22 cellular contexts compared by ENCODE assay signal in genomic region chr1:232991238-232991637, GRCh38. TPM values are rescaled to one million over a fixed set of nuclear protein-coding genes. Genes with fewer than 3 reads are reported as not detected.
DNase-seq lines count a peak whose midpoint lies in the region; ATAC-seq and TF ChIP-seq lines count a peak whose summit lies in the region.
"Had no signal": no experiment of that assay in that cellular context is flagged by ENCODE, and none has a peak within 500 bp of the region (broad histone marks: within the 10 kb centered on the region; RNA-seq: fewer than 3 reads in every experiment).

No MANE protein-coding gene starts in this region.

- peaks cover 17% of the 10 kb centered on the region for H3K9me3 Mint-ChIP-seq in activated T-cell treated with anti-CD3 and anti-CD28 coated beads, Interleukin-2, amount 50 U/mL, for 24 hours
- H3K9me3 Mint-ChIP-seq in activated T-helper 17 cell treated with anti-CD3 and anti-CD28 coated beads, Interleukin-2, amount 50 U/mL, for 72 hours = peaks cover 5% of the 10 kb centered on the region
- peaks cover 12% of the 10 kb centered on the region for H3K9me3 Mint-ChIP-seq in neural crest cell

- no peaks in the 10 kb centered on the region for H3K27me3 Mint-ChIP-seq in activated T-cell treated with anti-CD3 and anti-CD28 coated beads, Interleukin-2, amount 50 U/mL, for 24 hours
- H3K27me3 Mint-ChIP-seq in activated T-helper 17 cell treated with anti-CD3 and anti-CD28 coated beads, Interleukin-2, amount 50 U/mL, for 72 hours = no peaks in the 10 kb centered on the region
- H3K27me3 Mint-ChIP-seq in neural crest cell (ENCODE audit: low read depth) = no peaks in the 10 kb centered on the region
- H3K27me3 Mint-ChIP-seq: CD8-positive, alpha-beta memory T cell had no signal

- peaks cover 2% of the 10 kb centered on the region for H3K4me1 Mint-ChIP-seq in activated T-cell treated with anti-CD3 and anti-CD28 coated beads, Interleukin-2, amount 50 U/mL, for 24 hours (ENCODE audit: low read depth)
- H3K4me1 Mint-ChIP-seq in activated T-helper 17 cell treated with anti-CD3 and anti-CD28 coated beads, Interleukin-2, amount 50 U/mL, for 72 hours = no peaks in the 10 kb centered on the region
- H3K4me1 Mint-ChIP-seq in neural crest cell = no peaks in the 10 kb centered on the region
- H3K4me1 Mint-ChIP-seq: CD8-positive, alpha-beta memory T cell had no signal

- no peak overlapping the region for H3K4me3 Mint-ChIP-seq in activated T-cell treated with anti-CD3 and anti-CD28 coated beads, Interleukin-2, amount 50 U/mL, for 24 hours
- H3K4me3 Mint-ChIP-seq in activated T-helper 17 cell treated with anti-CD3 and anti-CD28 coated beads, Interleukin-2, amount 50 U/mL, for 72 hours = no peak overlapping the region
- H3K4me3 Mint-ChIP-seq in neural crest cell = no peak overlapping the region
- H3K4me3 Mint-ChIP-seq: CD8-positive, alpha-beta memory T cell had no signal

- H3K27ac Mint-ChIP-seq in activated T-cell treated with anti-CD3 and anti-CD28 coated beads, Interleukin-2, amount 50 U/mL, for 24 hours = peak overlapping the region; percentile 47
- peak overlapping the region; percentile 78 for H3K27ac Mint-ChIP-seq in activated T-helper 17 cell treated with anti-CD3 and anti-CD28 coated beads, Interleukin-2, amount 50 U/mL, for 72 hours
- peak overlapping the region; percentile 35 for H3K27ac Mint-ChIP-seq in neural crest cell (ENCODE audit: unreplicated experiment)

- intact Hi-C loops in aorta (cut with DNase I) = no loop called here

- no peak for TF ChIP-seq CTCF in HEK293 (tag by site-specific recombination; IDR thresholded peaks at IDR 0.05)
- TF ChIP-seq CTCF in neural crest cell (conservative IDR thresholded peaks at IDR 0.05) = no peak

- WGBS in aorta, 2 donors = 77 to 88% methylated on average over 7 of the region's 7 CpGs

- no peak for ATAC-seq in activated T-helper 17 cell treated with anti-CD3 and anti-CD28 coated beads, Interleukin-2, amount 50 U/mL, for 72 hours (replicated peaks)
- ATAC-seq in aorta (ENCODE audit: low FRiP score) = no peak
- ATAC-seq in HG03135 (IDR thresholded peaks at IDR 0.05; ENCODE audit: unreplicated experiment) = no peak

- no peak overlapping the region for H3K27ac ChIP-seq in HEK293 (ENCODE audit: extremely low read depth, low read depth, low read length)
- no peak overlapping the region for H3K27ac ChIP-seq in aorta (ENCODE audit: low read depth in 1 of 2, low read length in 2 of 2)
- H3K27ac ChIP-seq: BLaER1 treated with 17β-estradiol and CSF1 and Interleukin-3, amounts not matched to agents 10 nM and 100 nM; KMS-11 had no signal

- CTCF ChIA-PET in HEK293 (lab: Yijun Ruan, JAX) = interaction anchor here (0.5 to 0.9 kb wide), 2 partner anchors 9 to 362 kb away, joined by 3 read pairs; partner anchors contain the start of gene SIPA1L2

- DNase-seq in activated T-cell treated with anti-CD3 and anti-CD28 coated beads, Interleukin-2, amount 50 U/mL, for 24 hours = no peak
- no peak for DNase-seq in activated T-cell treated with anti-CD3 and anti-CD28 coated beads, Interleukin-2, amount 50 U/mL, for 48 hours
- DNase-seq in neural crest cell (ENCODE audit: low read depth, low spot score) (no peak), NCI-H1930 (lab: John Stamatoyannopoulos, UW) (no peak), aorta (no peak)
- DNase-seq: 8988T; Calu3; CD8-positive, alpha-beta memory T cell; DMS53; EL; GF-D8; MV-4-11; NCI-H1105 treated with DMSO at 0.1 percent for 48 hours; NCI-H2081; NCI-H2171; NCI-H526; Right ventricle myocardium superior had no signal

- no peaks in the 10 kb centered on the region for H3K27me3 ChIP-seq in aorta (ENCODE audit: control insufficient read depth in 1 of 2, insufficient read depth in 2 of 2, low read length in 1 of 2)
- H3K27me3 ChIP-seq: BLaER1 treated with 17β-estradiol and CSF1 and Interleukin-3, amounts not matched to agents 10 nM and 100 nM had no signal

- H3K4me1 ChIP-seq in HEK293 (ENCODE audit: control insufficient read depth, insufficient read depth, low read length) (0 out of 2 replicates have a peak, but pooled peaks cover 5% of the 10 kb centered on the region), aorta (ENCODE audit: control insufficient read depth in 1 of 2, insufficient read depth in 2 of 2, low read length in 2 of 2) (no peaks in the 10 kb centered on the region)
- H3K4me1 ChIP-seq: BLaER1 treated with 17β-estradiol and CSF1 and Interleukin-3, amounts not matched to agents 10 nM and 100 nM had no signal

- H3K9me3 ChIP-seq in HEK293 (ENCODE audit: control insufficient read depth, insufficient read depth, low read depth, low read length) (no peaks in the 10 kb centered on the region; the same call in 1 of the 2 replicates), aorta (ENCODE audit: control insufficient read depth, low read length) (no peaks in the 10 kb centered on the region)

- H3K4me3 ChIP-seq in HEK293 (ENCODE audit: low read depth, low read length) (no peak overlapping the region), aorta (ENCODE audit: low read length in 2 of 2) (no peak overlapping the region)
- H3K4me3 ChIP-seq: BLaER1 treated with 17β-estradiol and CSF1 and Interleukin-3, amounts not matched to agents 10 nM and 100 nM had no signal

- POLR2A ChIA-PET in HEK293 (lab: Yijun Ruan, JAX) = no interaction called here

- H3K36me3 ChIP-seq in HEK293 (ENCODE audit: control insufficient read depth in 2 of 2, insufficient read depth in 1 of 2, low read length in 2 of 2) = peaks cover 0 to 44% of the 10 kb centered on the region in 2 experiments; a peak in 2 of 3 replicates
- peaks cover 0 to 2% of the 10 kb centered on the region in 2 donors for H3K36me3 ChIP-seq in aorta (ENCODE audit: control insufficient read depth in 1 of 2, insufficient read depth in 2 of 2, low read length in 1 of 2)

- H3K36me3 Mint-ChIP-seq in activated T-cell treated with anti-CD3 and anti-CD28 coated beads, Interleukin-2, amount 50 U/mL, for 24 hours (ENCODE audit: low read depth) = peaks cover 62% of the 10 kb centered on the region
- peaks cover 46% of the 10 kb centered on the region for H3K36me3 Mint-ChIP-seq in activated T-helper 17 cell treated with anti-CD3 and anti-CD28 coated beads, Interleukin-2, amount 50 U/mL, for 72 hours (ENCODE audit: low read depth)
- H3K36me3 Mint-ChIP-seq in neural crest cell (ENCODE audit: low read depth) = peaks cover 36% of the 10 kb centered on the region

TF ChIP-seq in HEK293, 187 proteins besides CTCF, POLR2A, EP300 and RAD21 (continues in another document):
- TF ChIP-seq ZNF266 (tag by site-specific recombination; IDR thresholded peaks at IDR 0.05; ENCODE audit: low read depth) (no peak), YY2 (tag by site-specific recombination; IDR thresholded peaks at IDR 0.05) (no peak), ZNF223 (tag by site-specific recombination; IDR thresholded peaks at IDR 0.05) (no peak), ZNF747 (tag by site-specific recombination; IDR thresholded peaks at IDR 0.05) (no peak), ZNF324 (tag by site-specific recombination; IDR thresholded peaks at IDR 0.05) (no peak), ZNF610 (tag by site-specific recombination; IDR thresholded peaks at IDR 0.05; ENCODE audit: borderline replicate concordance) (no peak), ZNF16 (tag by site-specific recombination; IDR thresholded peaks at IDR 0.05; ENCODE audit: low read depth) (no peak), ZNF548 (tag by site-specific recombination; IDR thresholded peaks at IDR 0.05) (no peak), ZFHX2 (tag by site-specific recombination; conservative IDR thresholded peaks at IDR 0.05) (peak; percentile 73), ZNF366 (tag by site-specific recombination; conservative IDR thresholded peaks at IDR 0.05) (no peak), WT1 (tag by site-specific recombination; IDR thresholded peaks at IDR 0.05) (no peak), ZNF354C (tag by site-specific recombination; IDR thresholded peaks at IDR 0.05; ENCODE audit: borderline replicate concordance, low read depth) (no peak), ZNF837 (tag by site-specific recombination; IDR thresholded peaks at IDR 0.05) (no peak), ZNF169 (tag by site-specific recombination; IDR thresholded peaks at IDR 0.05) (no peak), EGR2 (tag by site-specific recombination; IDR thresholded peaks at IDR 0.05; ENCODE audit: low read depth) (peak; percentile 79), OVOL3 (tag by site-specific recombination; IDR thresholded peaks at IDR 0.05) (no peak), ZNF830 (tag by site-specific recombination; IDR thresholded peaks at IDR 0.05; ENCODE audit: low read depth) (no peak), ZNF558 (tag by site-specific recombination; IDR thresholded peaks at IDR 0.05) (no peak), ZNF24 (tag by site-specific recombination; IDR thresholded peaks at IDR 0.05) (no peak), KLF1 (tag by site-specific recombination; IDR thresholded peaks at IDR 0.05) (no peak), ZNF423 (tag by site-specific recombination; IDR thresholded peaks at IDR 0.05) (no peak), ZNF19 (tag by site-specific recombination; IDR thresholded peaks at IDR 0.05; ENCODE audit: low read depth) (no peak), ZNF37A (tag by site-specific recombination; IDR thresholded peaks at IDR 0.05) (no peak), ZNF791 (tag by site-specific recombination; IDR thresholded peaks at IDR 0.05) (no peak), GLIS2 (tag by site-specific recombination; IDR thresholded peaks at IDR 0.05) (0 out of 2 replicates have a peak, but pooled peaks have one; percentile 18), ZNF48 (tag by site-specific recombination; IDR thresholded peaks at IDR 0.05) (no peak), ZBTB7A (tag by site-specific recombination; IDR thresholded peaks at IDR 0.05; ENCODE audit: low read depth) (no peak), MZF1 (tag by site-specific recombination; IDR thresholded peaks at IDR 0.05; ENCODE audit: borderline replicate concordance) (no peak), MEIS1 (CRISPR knock-in tag; IDR thresholded peaks at IDR 0.05; ENCODE audit: borderline replicate concordance) (no peak)

RNA-seq across cellular contexts. Expression of gene NTPCR, which starts 40.8 kb away (rescaled TPM):
- 10 to 100 TPM; 40.9 to 53.0 TPM for total RNA-seq in activated T-helper 17 cell treated with anti-CD3 and anti-CD28 coated beads, Interleukin-2, amount 50 U/mL, for 72 hours
- total RNA-seq in neural crest cell (55.5 and 60.0 TPM in 2 replicates), aorta (10 to 100 TPM; 21.3 to 31.3 TPM)
- 10 to 100 TPM; 31.2 to 62.0 TPM for polyA plus RNA-seq in aorta
